20 cellular contexts compared by ENCODE assay signal in genomic region chr12:52914722-52915121, GRCh38. TPM values are rescaled to one million over a fixed set of nuclear protein-coding genes. Genes with fewer than 3 reads are reported as not detected.
DNase-seq lines count a peak whose midpoint lies in the region; ATAC-seq and TF ChIP-seq lines count a peak whose summit lies in the region.
"Had no signal": no experiment of that assay in that cellular context is flagged by ENCODE, and none has a peak within 500 bp of the region (broad histone marks: within the 10 kb centered on the region; RNA-seq: fewer than 3 reads in every experiment).

No MANE protein-coding gene starts in this region.

- no peak for TF ChIP-seq EP300 in transverse colon (IDR thresholded peaks at IDR 0.05; ENCODE audit: low read depth)

- H3K36me3 Mint-ChIP-seq in H9 (ENCODE audit: insufficient read depth in 1 of 3, low read depth in 3 of 3) (no peaks in the 10 kb centered on the region), endodermal cell (ENCODE audit: low read depth) (no peaks in the 10 kb centered on the region)

- no peak overlapping the region for H2BK12ac ChIP-seq in H9 (ENCODE audit: insufficient read length, low read depth, low read length)

- DNase-seq in H9 (peak; percentile 31), Peyer's patch (peak in 1 of 3 donors; percentile 49), endodermal cell (no peak), transverse colon (no peak), vagina (ENCODE audit: extremely low spot score in 2 of 2) (no peak), SHP77 (lab: John Stamatoyannopoulos, UW) (no peak)
- DNase-seq: CD4-positive, alpha-beta T cell; DMS79; NCI-H1048; NCI-H146; NCI-H345; NCI-H526 treated with DMSO at 0.1 percent for 48 hours; NK-92 treated with Interleukin-12 subunit alpha and Interleukin-12 subunit beta, amount 100 ng/mL, for 24 hours; SJCRH30 had no signal

- no peak overlapping the region for H3K14ac ChIP-seq in H9 (ENCODE audit: insufficient read depth, low read length)

- H3K4me3 ChIP-seq in Peyer's patch (no peak overlapping the region), endodermal cell (ENCODE audit: low read length) (no peak overlapping the region), transverse colon (no peak overlapping the region), vagina (no peak overlapping the region)
- H3K4me3 ChIP-seq: GM12878, SJCRH30 had no signal

- H3K27ac Mint-ChIP-seq in H9: no peak overlapping the region
- peak overlapping the region; percentile 27 for H3K27ac Mint-ChIP-seq in endodermal cell
- H3K27ac Mint-ChIP-seq: B cell; CD4-positive, alpha-beta T cell had no signal

- no peak overlapping the region for H2AFZ ChIP-seq in H9 (ENCODE audit: low read length)

- peak overlapping the region in 1 of 2 experiments; percentile 24; a peak in 1 of 5 replicates for H3K4me3 Mint-ChIP-seq in H9
- no peak overlapping the region for H3K4me3 Mint-ChIP-seq in endodermal cell
- H3K4me3 Mint-ChIP-seq: B cell; CD4-positive, alpha-beta T cell had no signal

- no peak overlapping the region for H2BK15ac ChIP-seq in H9 (ENCODE audit: low read depth, low read length)

- H3K36me3 ChIP-seq in Peyer's patch (no peaks in the 10 kb centered on the region), endodermal cell (ENCODE audit: control insufficient read depth, insufficient read depth, low read length) (no peaks in the 10 kb centered on the region), transverse colon (no peaks in the 10 kb centered on the region), vagina (no peaks in the 10 kb centered on the region)
- H3K36me3 ChIP-seq: SJCRH30 had no signal

- in situ Hi-C loops in transverse colon (cut with MboI; ENCODE audit: low pct_ligation_motif_present in 1 of 4, low pct_unique_long_range_greater_than_20kb in 1 of 4, low sequenced_read_pairs in 3 of 4): no loop called here

- H3K79me2 ChIP-seq in H9 (ENCODE audit: insufficient read depth, low read length): no peaks in the 10 kb centered on the region

- H3K56ac ChIP-seq in H9 (ENCODE audit: insufficient read length, low read depth, low read length): no peak overlapping the region

- H3K18ac ChIP-seq in H9 (ENCODE audit: insufficient read length, low read depth, low read length): no peak overlapping the region

- TF ChIP-seq CTCF in H9 (conservative IDR thresholded peaks at IDR 0.05): no peak
- no peak for TF ChIP-seq CTCF in Peyer's patch (IDR thresholded peaks at IDR 0.05)
- no peak for TF ChIP-seq CTCF in endodermal cell (conservative IDR thresholded peaks at IDR 0.05)
- TF ChIP-seq CTCF in transverse colon (IDR thresholded peaks at IDR 0.05): no peak
- no peak for TF ChIP-seq CTCF in vagina (IDR thresholded peaks at IDR 0.05)

- H3K4ac ChIP-seq in H9 (ENCODE audit: low read depth, low read length): no peak overlapping the region

- no peak overlapping the region for H2BK5ac ChIP-seq in H9 (ENCODE audit: insufficient read length, low read length)

- H4K8ac ChIP-seq in H9 (replicated peaks; ENCODE audit: insufficient read length, low read depth, low read length): no peak overlapping the region

- ATAC-seq in HG02870 (IDR thresholded peaks at IDR 0.05; ENCODE audit: unreplicated experiment): no peak
- ATAC-seq: GM12878 had no signal

- H4K91ac ChIP-seq in H9 (ENCODE audit: insufficient read length, low read depth, low read length): no peak overlapping the region

- H3K27me3 ChIP-seq in H9 (ENCODE audit: insufficient read depth, low read length) (no peaks in the 10 kb centered on the region), Peyer's patch (no peaks in the 10 kb centered on the region), endodermal cell (ENCODE audit: control insufficient read depth, insufficient read depth, low read length, poor library complexity, severe bottlenecking) (no peaks in the 10 kb centered on the region), transverse colon (no peaks in the 10 kb centered on the region), vagina (no peaks in the 10 kb centered on the region)
- H3K27me3 ChIP-seq: SJCRH30 had no signal

- H3K4me1 ChIP-seq in H9 (ENCODE audit: insufficient read depth, low read length) (peaks cover 6% of the 10 kb centered on the region; the same call in 1 of the 2 replicates), Peyer's patch (peaks cover 0 to 40% (median 4%) of the 10 kb centered on the region in 4 donors), endodermal cell (ENCODE audit: control insufficient read depth, insufficient read depth, low read length) (no peaks in the 10 kb centered on the region), transverse colon (peaks cover 22 to 54% (median 30%) of the 10 kb centered on the region in 4 donors), vagina (no peaks in the 10 kb centered on the region)

- no peak overlapping the region for H3K23ac ChIP-seq in H9 (ENCODE audit: insufficient read length, low read depth, low read length)

- peaks cover 2% of the 10 kb centered on the region for H4K20me1 ChIP-seq in H9 (ENCODE audit: control insufficient read depth, insufficient read depth, insufficient read length)

- H3K27me3 Mint-ChIP-seq in H9 (ENCODE audit: low read depth): peaks cover 11% of the 10 kb centered on the region
- H3K27me3 Mint-ChIP-seq in endodermal cell (ENCODE audit: insufficient read depth): peaks cover 2% of the 10 kb centered on the region

- no peak overlapping the region for H4K5ac ChIP-seq in H9 (ENCODE audit: insufficient read length, low read depth, low read length)

- no peak overlapping the region for H2BK120ac ChIP-seq in H9 (ENCODE audit: low read depth, low read length, poor library complexity, severe bottlenecking)

- no peaks in the 10 kb centered on the region for H3K9me3 ChIP-seq in H9 (ENCODE audit: control insufficient read depth, low read depth, low read length)
- no peaks in the 10 kb centered on the region for H3K9me3 ChIP-seq in Peyer's patch
- H3K9me3 ChIP-seq in endodermal cell (ENCODE audit: control insufficient read depth, low read length): no peaks in the 10 kb centered on the region
- no peaks in the 10 kb centered on the region for H3K9me3 ChIP-seq in transverse colon
- no peaks in the 10 kb centered on the region for H3K9me3 ChIP-seq in vagina
- H3K9me3 ChIP-seq: SJCRH30 had no signal

- H3K23me2 ChIP-seq in H9 (ENCODE audit: insufficient read length, low read depth, low read length, poor library complexity, severe bottlenecking): no peaks in the 10 kb centered on the region

- WGBS in H9 (ENCODE audit: extremely low coverage, insufficient read length, low lambda C conversion rate): no CpG with 5 or more reads among the region's 7 CpGs
- 93 to 100% methylated on average over 4 to 7 of the region's 7 CpGs for WGBS in endodermal cell (ENCODE audit: insufficient coverage in 1 of 2, insufficient read length in 1 of 2), 2 experiments
- WGBS in transverse colon (ENCODE audit: low coverage in 1 of 2), 2 donors: 67 to 96% methylated on average over 3 to 7 of the region's 7 CpGs

- no peak for TF ChIP-seq POLR2A in Peyer's patch (IDR thresholded peaks at IDR 0.05)
- no peak for TF ChIP-seq POLR2A in transverse colon (IDR thresholded peaks at IDR 0.05)
- no peak for TF ChIP-seq POLR2A in vagina (IDR thresholded peaks at IDR 0.05)

- H3K4me2 ChIP-seq in H9 (ENCODE audit: insufficient read depth, insufficient read length, low read length): no peak overlapping the region
- H3K4me2 ChIP-seq: KMS-11 had no signal

- H2AK5ac ChIP-seq in H9 (ENCODE audit: insufficient read length, low read length): no peak overlapping the region

- no peaks in the 10 kb centered on the region for H3K9me3 Mint-ChIP-seq in H9
- no peaks in the 10 kb centered on the region for H3K9me3 Mint-ChIP-seq in endodermal cell
- H3K9me3 Mint-ChIP-seq: CD4-positive, alpha-beta T cell had no signal

- H3K79me1 ChIP-seq in H9 (ENCODE audit: insufficient read depth, low read depth, low read length, poor library complexity, severe bottlenecking): no peaks in the 10 kb centered on the region

- H3K27ac ChIP-seq in H9 (ENCODE audit: insufficient read length, low read depth, low read length) (no peak overlapping the region), Peyer's patch (peak overlapping the region in 3 of 4 donors; percentile 70 to 86 (median 82)), endodermal cell (ENCODE audit: low read depth, low read length) (no peak overlapping the region), transverse colon (peak overlapping the region; percentile 83 to 89 (median 88)), vagina (no peak overlapping the region)
- H3K27ac ChIP-seq: KMS-11, RWPE1, SJCRH30 had no signal

- H3K9ac ChIP-seq in H9 (ENCODE audit: extremely low read depth, insufficient read length, low read length) (no peak overlapping the region), endodermal cell (ENCODE audit: extremely low read depth, low read length, poor library complexity, severe bottlenecking) (no peak overlapping the region)
- H3K9ac ChIP-seq: KMS-11 had no signal

- intact Hi-C loops in transverse colon (cut with DNase I; ENCODE audit: low total_unique reads) (no loop called here), vagina (cut with DNase I) (no loop called here)

- no peak overlapping the region for H3T11ph ChIP-seq in H9 (ENCODE audit: low read length)

- H2BK20ac ChIP-seq in H9 (ENCODE audit: low read depth, low read length, poor library complexity, severe bottlenecking): no peak overlapping the region

- H3K4me1 Mint-ChIP-seq in H9: peaks cover 13 to 14% of the 10 kb centered on the region in 2 experiments
- peaks cover 34% of the 10 kb centered on the region for H3K4me1 Mint-ChIP-seq in endodermal cell
- H3K4me1 Mint-ChIP-seq: B cell had no signal

RNA-seq across cellular contexts. Expression of gene KRT8, which starts 9.8 kb away (rescaled TPM):
- total RNA-seq in H9 (2021): 244 and 247 TPM in 2 replicates
- total RNA-seq in Peyer's patch: 1,000 to 10,000 TPM; 1,046 to 2,452 (median 2,098) TPM
- 1,000 to 10,000 TPM; 1,663 to 1,920 TPM for total RNA-seq in endodermal cell
- 445 TPM for polyA plus RNA-seq in endodermal cell (2013, experiment 1 of 2)
- 561 TPM for polyA plus RNA-seq in endodermal cell (2013, experiment 2 of 2)
- 1,000 to 10,000 TPM; 1,016 to 3,505 (median 2,245) TPM for total RNA-seq in transverse colon
- total RNA-seq in vagina: 22.8 TPM

RNA-seq across cellular contexts. Expression of gene KRT18, which starts 34.2 kb away (rescaled TPM):
- 245 and 263 TPM in 2 replicates for total RNA-seq in H9 (2021)
- total RNA-seq in Peyer's patch: 100 to 1,000 TPM; 320 to 614 (median 477) TPM
- 1,000 to 10,000 TPM in 1 of 2 donors, 100 to 1,000 TPM in 1; 858 to 1,019 TPM for total RNA-seq in endodermal cell
- polyA plus RNA-seq in endodermal cell (2013, experiment 1 of 2): 283 TPM
- polyA plus RNA-seq in endodermal cell (2013, experiment 2 of 2): 352 TPM
- total RNA-seq in transverse colon: 100 to 1,000 TPM; 367 to 813 (median 541) TPM
- total RNA-seq in vagina: 93.1 TPM
- total RNA-seq: OCI-LY7 had no signal

Comparison
In these comparisons a context has a peak if more than half of its experiments do, and no peak if none do; other contexts are left out.
1. H3K27ac ChIP-seq: peak in Peyer's patch (3 of 4) and transverse colon (4 of 4); none in H9 (single experiment), endodermal cell (single experiment) and vagina (single experiment).
2. RNA of gene KRT8, which starts 9.8 kb away (total RNA-seq): 1,016 to 3,505 TPM in transverse colon, 1,046 to 2,452 TPM in Peyer's patch, 1,663 to 1,920 TPM in endodermal cell and 244 to 247 TPM in H9; 22.8 TPM in vagina (single experiment); every median in the first group is over 10 times any median in the second.